22 cellular contexts compared by ENCODE assay signal in the genomic region with DNA sequence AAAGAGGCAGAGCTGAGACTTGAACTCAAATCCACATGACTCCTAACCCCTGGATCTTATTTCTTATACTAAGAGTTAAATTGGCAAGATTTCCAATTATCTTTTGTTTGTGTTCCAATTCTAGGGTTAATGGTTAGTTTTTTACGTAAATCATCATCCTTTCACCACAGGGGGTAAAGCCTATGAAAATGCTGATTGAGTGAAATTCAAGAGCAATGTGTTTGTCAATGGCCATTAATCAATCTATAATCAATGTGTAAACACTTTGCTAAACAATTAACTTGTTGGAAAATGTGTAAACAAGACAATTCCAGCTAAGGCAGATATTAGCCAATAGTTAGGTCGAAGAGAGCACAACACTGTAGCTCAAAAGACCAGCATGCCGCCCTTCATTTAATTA.
"Had no signal": no experiment of that assay in that cellular context is flagged by ENCODE, and none has a peak within 500 bp of the region (broad histone marks: within the 10 kb centered on the region; RNA-seq: fewer than 3 reads in every experiment).

No MANE protein-coding gene starts in this region.

- FAIRE-seq: islet of Langerhans had no signal

- H3K4me3 Mint-ChIP-seq: naive thymus-derived CD4-positive, alpha-beta T cell; nephron progenitor cell; stimulated activated memory B cell treated with anti-CD40 and anti-IgM and Interleukin-4, amounts not matched to agents 10 μg/mL and 1 μg/mL and 100 μg/mL, for 72 hours; stimulated activated naive CD8-positive, alpha-beta T cell treated with anti-CD3 and anti-CD28 coated beads, Interleukin-15, Interleukin-2, amounts not matched to agents 100 ng/mL and 50 ng/mL, for 24 hours had no signal

- H3K9me3 ChIP-seq: neutrophil, psoas muscle, spleen, tibial artery, upper lobe of right lung, vagina had no signal

- DNase-seq: dermis blood vessel endothelial cell; foreskin melanocyte; head of caudate nucleus; kidney glomerular epithelial cell; mammary epithelial cell; naive thymus-derived CD4-positive, alpha-beta T cell; nephron progenitor cell; psoas muscle; retina; spleen; stimulated activated CD4-positive, alpha-beta T cell treated with anti-CD3 and anti-CD28 coated beads, Interleukin-15, amount 100 ng/mL, for 24 hours; stimulated activated CD4-positive, alpha-beta T cell treated with anti-CD3 and anti-CD28 coated beads, Interleukin-1b, Interleukin-23, amount 100 ng/mL, for 48 hours; stimulated activated CD4-positive, alpha-beta T cell treated with anti-CD3 and anti-CD28 coated beads, Interleukin-4, amount 100 ng/mL, for 24 hours; tibial artery; upper lobe of right lung had no signal

- H2AFZ ChIP-seq: hepatocyte had no signal

- H3K36me3 ChIP-seq: neutrophil, spleen, tibial artery, upper lobe of right lung, vagina had no signal

- H3K79me2 ChIP-seq: hepatocyte had no signal

- H3K27me3 Mint-ChIP-seq: naive thymus-derived CD4-positive, alpha-beta T cell; stimulated activated memory B cell treated with anti-CD40 and anti-IgM and Interleukin-4, amounts not matched to agents 10 μg/mL and 1 μg/mL and 100 μg/mL, for 72 hours; stimulated activated naive CD8-positive, alpha-beta T cell treated with anti-CD3 and anti-CD28 coated beads, Interleukin-15, Interleukin-2, amounts not matched to agents 100 ng/mL and 50 ng/mL, for 24 hours had no signal

- H3K4me1 ChIP-seq: psoas muscle, spleen, tibial artery, upper lobe of right lung, vagina had no signal

- H3K9me3 Mint-ChIP-seq: nephron progenitor cell; stimulated activated memory B cell treated with anti-CD40 and anti-IgM and Interleukin-4, amounts not matched to agents 10 μg/mL and 1 μg/mL and 100 μg/mL, for 72 hours; stimulated activated naive CD8-positive, alpha-beta T cell treated with anti-CD3 and anti-CD28 coated beads, Interleukin-15, Interleukin-2, amounts not matched to agents 100 ng/mL and 50 ng/mL, for 24 hours had no signal

- H3K4me1 Mint-ChIP-seq: stimulated activated memory B cell treated with anti-CD40 and anti-IgM and Interleukin-4, amounts not matched to agents 10 μg/mL and 1 μg/mL and 100 μg/mL, for 72 hours had no signal

- H3K36me3 Mint-ChIP-seq: stimulated activated memory B cell treated with anti-CD40 and anti-IgM and Interleukin-4, amounts not matched to agents 10 μg/mL and 1 μg/mL and 100 μg/mL, for 72 hours had no signal

- H3K27me3 ChIP-seq: hepatocyte, neutrophil, spleen, tibial artery, upper lobe of right lung, vagina had no signal

- H3K27ac ChIP-seq: hepatocyte, neutrophil, psoas muscle, spleen, tibial artery, upper lobe of right lung, vagina had no signal

- H3K4me2 ChIP-seq: hepatocyte had no signal

- H3K4me3 ChIP-seq: hepatocyte, psoas muscle, spleen, tibial artery, upper lobe of right lung, vagina had no signal

- ATAC-seq: naive thymus-derived CD4-positive, alpha-beta T cell; psoas muscle; sciatic nerve; stimulated activated memory B cell treated with anti-CD40 and anti-IgM and Interleukin-4, amounts not matched to agents 10 μg/mL and 1 μg/mL and 100 μg/mL, for 72 hours; upper lobe of right lung had no signal

- H3K27ac Mint-ChIP-seq: naive thymus-derived CD4-positive, alpha-beta T cell; nephron progenitor cell; stimulated activated memory B cell treated with anti-CD40 and anti-IgM and Interleukin-4, amounts not matched to agents 10 μg/mL and 1 μg/mL and 100 μg/mL, for 72 hours; stimulated activated naive CD8-positive, alpha-beta T cell treated with anti-CD3 and anti-CD28 coated beads, Interleukin-15, Interleukin-2, amounts not matched to agents 100 ng/mL and 50 ng/mL, for 24 hours had no signal
